16 cellular contexts compared by ENCODE assay signal in the genomic region with DNA sequence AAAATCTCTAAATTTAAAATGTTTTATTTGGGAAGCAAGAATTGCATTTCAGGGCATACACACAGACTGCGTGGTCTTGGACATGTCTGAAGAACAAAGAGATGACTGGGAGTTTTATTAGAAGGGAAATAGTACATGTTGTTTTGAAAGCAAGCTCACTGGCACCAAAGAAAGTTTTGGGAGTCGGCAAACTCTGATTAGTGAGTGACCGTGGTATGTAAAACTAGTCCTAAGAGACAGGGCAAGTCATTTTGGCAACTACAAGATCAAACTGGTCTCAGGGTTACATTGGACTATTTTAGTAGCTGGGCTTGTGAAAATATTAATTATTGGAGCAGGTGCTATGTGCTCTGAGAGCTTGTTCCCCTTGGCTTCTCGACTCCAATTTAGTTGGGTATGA. TPM values are rescaled to one million over a fixed set of nuclear protein-coding genes. Genes with fewer than 3 reads are reported as not detected.
DNase-seq lines count a peak whose midpoint lies in the region; ATAC-seq and TF ChIP-seq lines count a peak whose summit lies in the region.
"Had no signal": no experiment of that assay in that cellular context is flagged by ENCODE, and none has a peak within 500 bp of the region (broad histone marks: within the 10 kb centered on the region; RNA-seq: fewer than 3 reads in every experiment).

No MANE protein-coding gene starts in this region.

- peaks cover 2% of the 10 kb centered on the region for H3K36me3 Mint-ChIP-seq in T-helper 17 cell (ENCODE audit: low read depth)

- DNase-seq in heart left ventricle (no peak), cardiac septum (ENCODE audit: low spot score) (no peak), T-helper 17 cell (no peak), left ventricle myocardium inferior (no peak), tibial artery (no peak), UCSD-AML1 (lab: John Stamatoyannopoulos, UW; ENCODE audit: unreplicated experiment) (no peak), vagina (ENCODE audit: extremely low spot score in 2 of 2) (no peak)
- DNase-seq: Calu3; HCEC 1CT; NCI-H1436; NCI-H2029 treated with DMSO at 0.1 percent for 48 hours; NCI-H524 treated with DMSO at 0.1 percent for 48 hours; NK-92 treated with Interleukin-12 subunit alpha and Interleukin-12 subunit beta, amount 100 ng/mL, for 24 hours had no signal

- H3K27me3 Mint-ChIP-seq in T-helper 17 cell = no peaks in the 10 kb centered on the region

- H3K27me3 ChIP-seq in heart left ventricle (no peaks in the 10 kb centered on the region), left ventricle myocardium inferior (ENCODE audit: low read depth) (no peaks in the 10 kb centered on the region), tibial artery (no peaks in the 10 kb centered on the region), vagina (no peaks in the 10 kb centered on the region)

- no peak for TF ChIP-seq POLR2A in heart left ventricle (IDR thresholded peaks at IDR 0.05)
- no peak for TF ChIP-seq POLR2A in vagina (IDR thresholded peaks at IDR 0.05)

- ATAC-seq in heart left ventricle = peak; percentile 15 to 65 (median 37)
- no peak for ATAC-seq in T-helper 17 cell
- no peak for ATAC-seq in HG02798 (IDR thresholded peaks at IDR 0.05; ENCODE audit: poor library complexity, unreplicated experiment)

- no peak for TF ChIP-seq CTCF in heart left ventricle (IDR thresholded peaks at IDR 0.05)
- TF ChIP-seq CTCF in left ventricle myocardium inferior (IDR thresholded peaks at IDR 0.05; ENCODE audit: borderline replicate concordance) = no peak
- no peak for TF ChIP-seq CTCF in tibial artery (IDR thresholded peaks at IDR 0.05)
- no peak for TF ChIP-seq CTCF in vagina (IDR thresholded peaks at IDR 0.05)

- peak overlapping the region; percentile 94 for H3K27ac Mint-ChIP-seq in T-helper 17 cell
- H3K27ac Mint-ChIP-seq: IgD-negative memory B cell had no signal

- H3K4me1 Mint-ChIP-seq in T-helper 17 cell = peaks cover 53% of the 10 kb centered on the region

- intact Hi-C loops in heart left ventricle (cut with DNase I) (no loop called here), cardiac septum (cut with DNase I) (no loop called here), left ventricle myocardium inferior (cut with micrococcal nuclease) (no loop called here), tibial artery (cut with DNase I; ENCODE audit: low total_unique reads) (no loop called here), vagina (cut with DNase I) (no loop called here)

- H3K9me3 ChIP-seq in heart left ventricle (no peaks in the 10 kb centered on the region), T-helper 17 cell (ENCODE audit: control insufficient read depth, low read length, poor library complexity, severe bottlenecking) (no peaks in the 10 kb centered on the region), left ventricle myocardium inferior (replicated peaks) (no peaks in the 10 kb centered on the region), tibial artery (no peaks in the 10 kb centered on the region), vagina (no peaks in the 10 kb centered on the region)

- H3K4me1 ChIP-seq in heart left ventricle = peaks cover 0 to 65% (median 20%) of the 10 kb centered on the region in 12 donors
- peaks cover 73% of the 10 kb centered on the region for H3K4me1 ChIP-seq in left ventricle myocardium inferior
- H3K4me1 ChIP-seq in tibial artery = peaks cover 0 to 31% (median 6%) of the 10 kb centered on the region in 4 donors
- H3K4me1 ChIP-seq in vagina = no peaks in the 10 kb centered on the region

- peak overlapping the region; percentile 80 for H3K4me3 Mint-ChIP-seq in T-helper 17 cell
- H3K4me3 Mint-ChIP-seq: IgD-negative memory B cell had no signal

- H3K27ac ChIP-seq in heart left ventricle = peak overlapping the region in 10 of 12 donors; percentile 4 to 50 (median 36)
- H3K27ac ChIP-seq in left ventricle myocardium inferior (replicated peaks) = peak overlapping the region; percentile 45
- H3K27ac ChIP-seq in tibial artery = peak overlapping the region; percentile 28 to 51
- no peak overlapping the region for H3K27ac ChIP-seq in vagina
- H3K27ac ChIP-seq: RWPE1 had no signal

- H3K36me3 ChIP-seq in heart left ventricle (peaks cover 0 to 17% (median 0%) of the 10 kb centered on the region in 9 donors), left ventricle myocardium inferior (peaks cover 10% of the 10 kb centered on the region), tibial artery (peaks cover 0 to 7% (median 0%) of the 10 kb centered on the region in 3 donors), vagina (no peaks in the 10 kb centered on the region)

- H3K4me3 ChIP-seq in heart left ventricle = no peak overlapping the region
- no peak overlapping the region for H3K4me3 ChIP-seq in left ventricle myocardium inferior
- no peak overlapping the region for H3K4me3 ChIP-seq in tibial artery
- H3K4me3 ChIP-seq in vagina = no peak overlapping the region

- WGBS in heart left ventricle, 4 donors = 48 to 72% (median 67%) methylated on average over 4 of the region's 4 CpGs

RNA-seq across cellular contexts. Expression of a gene that starts 14.9 kb away (rescaled TPM):
- total RNA-seq in heart left ventricle (10 to 100 TPM; 25.7 to 63.6 (median 44.3) TPM), cardiac septum (32.2 TPM), T-helper 17 cell (10 to 100 TPM; 22.4 to 28.4 TPM), left ventricle myocardium inferior (35.0 TPM), vagina (11.5 TPM)
- 10 to 100 TPM; 19.6 to 26.3 TPM for polyA plus RNA-seq in heart left ventricle

RNA-seq across cellular contexts. Expression of a gene that starts 15.2 kb away (rescaled TPM):
- total RNA-seq in heart left ventricle (10 to 100 TPM; 22.5 to 92.5 (median 55.9) TPM), cardiac septum (42.1 TPM), T-helper 17 cell (100 to 1,000 TPM; 104 to 124 TPM), left ventricle myocardium inferior (49.3 TPM), vagina (26.5 TPM)
- polyA plus RNA-seq in heart left ventricle = 10 to 100 TPM; 43.3 to 58.1 TPM

Comparison
In these comparisons a context has a peak if more than half of its experiments do, and no peak if none do; other contexts are left out.
1. ATAC-seq: peak in heart left ventricle (4 of 4); none in T-helper 17 cell (single experiment) and HG02798 (single experiment).